28 cellular contexts compared by ENCODE assay signal in genomic region chr21:35406600-35406999, GRCh38.
"Had no signal": no experiment of that assay in that cellular context is flagged by ENCODE, and none has a peak within 500 bp of the region (broad histone marks: within the 10 kb centered on the region; RNA-seq: fewer than 3 reads in every experiment).

No MANE protein-coding gene starts in this region.

- H3K4me3 ChIP-seq: body of pancreas, esophagus muscularis mucosa had no signal

- H3K27ac ChIP-seq: body of pancreas, esophagus muscularis mucosa, WERI-Rb-1 had no signal

- DNase-seq: activated B cell treated with CpG ODN at 0.5 μM for 24 hours; activated CD4-positive, alpha-beta memory T cell treated with anti-CD3 and anti-CD28 coated beads for 36 hours; activated CD4-positive, alpha-beta T cell treated with anti-CD3 and anti-CD28 coated beads for 48 hours; activated CD8-positive, alpha-beta memory T cell treated with anti-CD3 and anti-CD28 coated beads, Interleukin-2, amount 10 ng/mL, durations not matched to agents 7 days and 5 days; activated CD8-positive, alpha-beta memory T cell treated with anti-CD3 and anti-CD28 coated beads, Interleukin-2, amount 50 U/mL, for 4 hours; activated CD8-positive, alpha-beta T cell treated with anti-CD3 and anti-CD28 coated beads, Interleukin-2, amount 10 ng/mL, durations not matched to agents 7 days and 5 days; activated effector memory CD4-positive, alpha-beta T cell treated with Interleukin-2 at 50 U/mL for 16 hours; activated gamma-delta T cell treated with Interleukin-2 at 50 U/mL for 16 hours; activated naive CD4-positive, alpha-beta T cell treated with anti-CD3 and anti-CD28 coated beads, Interleukin-2, amount 50 U/mL, for 16 hours; activated naive CD4-positive, alpha-beta T cell treated with Interleukin-2 at 50 U/mL for 16 hours; activated T-cell treated with anti-CD3 and anti-CD28 coated beads, Interleukin-2, amount 50 U/mL, for 1 hour; activated T-cell treated with anti-CD3 and anti-CD28 coated beads, Interleukin-2, amount 50 U/mL, for 48 hours; amygdala; aorta; caudate nucleus; cortex of kidney; dermis blood vessel endothelial cell; effector CD4-positive, alpha-beta T cell; effector memory CD8-positive, alpha-beta T cell; erythroblast; head of caudate nucleus; T-helper 1 cell; T-helper 17 cell; T1000; WERI-Rb-1 had no signal

- H3K27me3 ChIP-seq: body of pancreas had no signal

- ATAC-seq: activated CD4-positive, CD25-positive, alpha-beta regulatory T cell treated with anti-CD3 and anti-CD28 coated beads, Interleukin-2, amount 50 U/mL, for 24 hours; activated CD8-positive, alpha-beta memory T cell treated with anti-CD3 and anti-CD28 coated beads, Interleukin-2, amount 10 ng/mL, durations not matched to agents 7 days and 5 days; activated CD8-positive, alpha-beta T cell treated with anti-CD3 and anti-CD28 coated beads, Interleukin-2, amount 10 ng/mL, durations not matched to agents 7 days and 5 days; body of pancreas; effector memory CD8-positive, alpha-beta T cell; T-helper 17 cell had no signal

- H3K36me3 ChIP-seq: esophagus muscularis mucosa, WERI-Rb-1 had no signal

- H3K4me1 ChIP-seq: body of pancreas, esophagus muscularis mucosa had no signal

- H3K9me3 ChIP-seq: body of pancreas, esophagus muscularis mucosa had no signal
